Comparison of ENCODE assay signal across 11 cellular contexts in the genomic region with DNA sequence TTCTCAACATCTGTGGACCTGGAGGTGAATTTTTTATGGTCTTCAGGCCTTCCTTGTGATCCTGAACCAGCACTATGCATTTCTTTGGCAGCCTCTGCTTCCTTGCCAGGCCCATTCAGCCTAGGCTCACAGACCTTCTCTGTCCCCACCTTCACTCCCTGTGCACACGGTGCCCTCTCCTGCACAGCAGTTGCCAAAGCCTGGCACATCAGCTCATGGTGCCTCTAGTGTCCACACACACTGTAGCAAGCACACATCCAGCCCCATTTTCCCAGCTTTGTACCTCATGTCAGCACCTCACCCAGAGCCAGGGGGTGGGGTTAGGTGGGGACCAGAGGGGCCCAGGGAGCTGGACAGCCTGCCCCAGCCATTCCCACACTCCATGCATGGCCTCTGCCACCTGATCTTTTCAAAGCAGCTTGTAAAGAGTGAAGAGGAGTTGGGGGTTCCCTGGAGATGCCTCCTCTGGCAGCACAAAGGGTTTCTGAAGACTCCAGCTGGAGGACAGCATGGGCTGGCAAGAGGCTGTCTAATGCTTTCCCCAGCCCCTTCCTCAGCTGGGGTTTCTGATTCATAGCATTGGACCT. TPM values are rescaled to one million over a fixed set of nuclear protein-coding genes. Genes with fewer than 3 reads are reported as not detected.
DNase-seq lines count a peak whose midpoint lies in the region; ATAC-seq, FAIRE-seq and TF ChIP-seq lines count a peak whose summit lies in the region.
"Had no signal": no experiment of that assay in that cellular context is flagged by ENCODE, and none has a peak within 500 bp of the region (broad histone marks: within the 10 kb centered on the region; RNA-seq: fewer than 3 reads in every experiment).

No MANE protein-coding gene starts in this region.

- in situ Hi-C loops in GM12878 (cut with MboI): loop anchor here (25.0 kb wide), 1 partner anchor 466 kb away; the partner anchor contains the start of gene CXCL12

- H3K79me2 ChIP-seq in GM12878 (ENCODE audit: control insufficient read depth, insufficient read depth, low read length): no peaks in the 10 kb centered on the region

- H3K9ac ChIP-seq in BLaER1: no peak overlapping the region
- no peak overlapping the region for H3K9ac ChIP-seq in GM12878 (ENCODE audit: control insufficient read depth, insufficient read depth, low read length)

- peak; percentile 98 for TF ChIP-seq CTCF in HEK293 (tag by site-specific recombination; IDR thresholded peaks at IDR 0.05)
- no peak; a peak in 1 of 6 replicates for TF ChIP-seq CTCF in GM12878 (IDR thresholded peaks at IDR 0.05 in 2 of 3, conservative IDR thresholded peaks at IDR 0.05 in 1 of 3; ENCODE audit: control insufficient read depth in 2 of 3, extremely low read depth in 1 of 3, insufficient read depth in 1 of 3, low read depth in 3 of 3, low read length in 3 of 3)
- TF ChIP-seq CTCF in prostate gland (IDR thresholded peaks at IDR 0.05): peak in 1 of 4 experiments; percentile 34

- H4K20me1 ChIP-seq in BLaER1: no peaks in the 10 kb centered on the region
- no peaks in the 10 kb centered on the region for H4K20me1 ChIP-seq in GM12878 (ENCODE audit: control insufficient read depth, insufficient read depth)

- WGBS in GM12878 (ENCODE audit: insufficient coverage, insufficient replicate concordance, low lambda C conversion rate, missing lambda C conversion rate): 0% methylated on average over 1 of the region's 1 CpG
- 30% methylated on average over 1 of the region's 1 CpG for WGBS in prostate gland

- CTCF ChIA-PET in HEK293 (lab: Yijun Ruan, JAX) (interaction anchor here (0.5 to 1.8 kb wide), 8 partner anchors 11 to 456 kb away, joined by 3 to 5 read pairs (median 3); no protein-coding TSS in a partner anchor), GM12878 (lab: Yijun Ruan, JAX) (interaction anchor here (1.9 kb wide), 1 partner anchor 11 kb away, joined by 5 read pairs; no protein-coding TSS in a partner anchor)

- H3K27me3 ChIP-seq in BLaER1: no peaks in the 10 kb centered on the region
- no peaks in the 10 kb centered on the region; a peak in 1 of 4 replicates for H3K27me3 ChIP-seq in GM12878 (replicated peaks in 1 of 2; ENCODE audit: control insufficient read depth in 2 of 2, insufficient read depth in 2 of 2, low read length in 1 of 2)
- H3K27me3 ChIP-seq in prostate gland (replicated peaks; ENCODE audit: insufficient read depth): no peaks in the 10 kb centered on the region
- H3K27me3 ChIP-seq: neutrophil had no signal

- H3K9me3 ChIP-seq in BLaER1 (peaks cover 6% of the 10 kb centered on the region; the same call in 1 of the 2 replicates), HEK293 (ENCODE audit: control insufficient read depth, insufficient read depth, low read depth, low read length) (no peaks in the 10 kb centered on the region), GM12878 (replicated peaks; ENCODE audit: control insufficient read depth, insufficient read depth, low read length) (no peaks in the 10 kb centered on the region), prostate gland (no peaks in the 10 kb centered on the region)
- H3K9me3 ChIP-seq: HAP-1, neutrophil had no signal

- peak overlapping the region; percentile 71 for H3K4me2 ChIP-seq in BLaER1
- H3K4me2 ChIP-seq in GM12878 (ENCODE audit: control insufficient read depth, insufficient read depth): no peak overlapping the region

- POLR2A ChIA-PET in HEK293 (lab: Yijun Ruan, JAX) (no interaction called here), GM12878 (lab: Charles Lee) (no interaction called here)

- H3K27ac ChIP-seq in BLaER1 (peak overlapping the region; percentile 57), HEK293 (ENCODE audit: extremely low read depth, low read depth, low read length) (no peak overlapping the region), GM12878 (ENCODE audit: control insufficient read depth, insufficient read depth) (no peak overlapping the region), prostate gland (no peak overlapping the region)
- H3K27ac ChIP-seq: epithelial cell of prostate, neutrophil had no signal

- H3K4me1 ChIP-seq in BLaER1 (peaks cover 52% of the 10 kb centered on the region), HEK293 (ENCODE audit: control insufficient read depth, insufficient read depth, low read length) (no peaks in the 10 kb centered on the region), GM12878 (ENCODE audit: control insufficient read depth, insufficient read depth, low read length) (no peaks in the 10 kb centered on the region), prostate gland (replicated peaks) (no peaks in the 10 kb centered on the region)
- H3K4me1 ChIP-seq: HAP-1 had no signal

- ATAC-seq in GM12878 (peak; percentile 27; the same call in 1 of the 3 replicates), HG03196 (IDR thresholded peaks at IDR 0.05; ENCODE audit: unreplicated experiment) (no peak)

- no peak overlapping the region for H3K4me3 ChIP-seq in BLaER1
- no peak overlapping the region for H3K4me3 ChIP-seq in HEK293 (ENCODE audit: low read depth, low read length)
- no peak overlapping the region for H3K4me3 ChIP-seq in GM12878
- H3K4me3 ChIP-seq in prostate gland: no peak overlapping the region
- H3K4me3 ChIP-seq: HAP-1 had no signal

- DNase-seq in GM12878 (ENCODE audit: low read depth, low spot score) (no peak), left kidney (ENCODE audit: low read depth, low spot score) (peak; percentile 60), prostate gland (ENCODE audit: low spot score) (no peak), urothelium cell line (ENCODE audit: low spot score) (no peak)
- no peak for DNase-seq in stimulated activated CD4-positive, alpha-beta T cell treated with anti-CD3 and anti-CD28 coated beads, Interleukin-15, amount 100 ng/mL, for 24 hours

- TF ChIP-seq POLR2A in GM12878 (IDR thresholded peaks at IDR 0.05; ENCODE audit: low read depth, low read length) (no peak), prostate gland (IDR thresholded peaks at IDR 0.05) (no peak)

- no peak overlapping the region for H2AFZ ChIP-seq in GM12878 (ENCODE audit: control insufficient read depth, low read depth, low read length)

- no peak for TF ChIP-seq EP300 in GM12878 (IDR thresholded peaks at IDR 0.05; ENCODE audit: borderline replicate concordance in 1 of 2, control insufficient read depth in 1 of 2, low read depth in 2 of 2, low read length in 2 of 2)

- H3K36me3 ChIP-seq in BLaER1 (no peaks in the 10 kb centered on the region), HEK293 (ENCODE audit: control insufficient read depth in 2 of 2, insufficient read depth in 1 of 2, low read length in 2 of 2) (no peaks in the 10 kb centered on the region), GM12878 (ENCODE audit: control insufficient read depth in 2 of 2, insufficient read depth in 2 of 2, low read length in 1 of 2) (no peaks in the 10 kb centered on the region), prostate gland (no peaks in the 10 kb centered on the region)
- H3K36me3 ChIP-seq: HAP-1, neutrophil had no signal

- TF ChIP-seq RAD21 in GM12878 (IDR thresholded peaks at IDR 0.05; ENCODE audit: insufficient read depth, low read depth, low read length): no peak

- intact Hi-C loops in GM12878 (cut with micrococcal nuclease; ENCODE audit: unreplicated experiment) (loop anchor here (2.0 to 10.0 kb wide), 4 partner anchors 20 to 458 kb away; no protein-coding TSS in a partner anchor), prostate gland (cut with DNase I) (loop anchor here (10.0 kb wide), 1 partner anchor 178 kb away; no protein-coding TSS in a partner anchor)

- RAD21 ChIA-PET in GM12878 (lab: Charles Lee; ENCODE audit: unreplicated experiment): interaction anchor here (0.6 kb wide), 1 partner anchor 336 kb away, joined by 3 read pairs; no protein-coding TSS in a partner anchor

- BruUV-seq in GM12878 (replicated peaks; lab: Mats Ljungman, UMichigan): no TSS peak

- SMC1A ChIA-PET in GM12878 (lab: Charles Lee; ENCODE audit: uncharacterized antibody, unreplicated experiment): no interaction called here

- FAIRE-seq in GM12878 (lab: Jason Lieb, UNC) (no peak), urothelium cell line (lab: Jason Lieb, UNC) (no peak)

TF ChIP-seq in HEK293, 187 proteins besides CTCF, POLR2A, EP300 and RAD21:
- TF ChIP-seq ZNF654 (tag by site-specific recombination; IDR thresholded peaks at IDR 0.05; ENCODE audit: low read depth): peak; percentile 49
- no peak for TF ChIP-seq ZSCAN23 (tag by site-specific recombination; IDR thresholded peaks at IDR 0.05)

TF ChIP-seq in GM12878, 131 proteins besides CTCF, POLR2A, EP300 and RAD21:
- TF ChIP-seq SMARCA5 (IDR thresholded peaks at IDR 0.05): no peak
TF ChIP-seq in GM12878: peak in this region for 0.

RNA-seq across cellular contexts. Expression of gene TMEM72, which starts 57.9 kb away (rescaled TPM):
- total RNA-seq in GM12878 (2013; cell fraction: nucleolus; rRNA removed): not detected in 2 replicates
- not detected in 2 replicates for total RNA-seq in GM12878 (2014; rRNA removed)
- total RNA-seq in GM12878 (2014; rRNA removed; fragmentation: Illumina TruSeq; extraction: Trizol): not detected in 2 replicates
- not detected in 2 replicates for total RNA-seq in GM12878 (2021)
- polyA plus RNA-seq in GM12878 (2011; ENCODE audit: low read depth): not detected
- 0.07 and 0.12 TPM in 2 replicates for polyA plus RNA-seq in GM12878 (2011; rRNA removed)
- 0.21 and 0.32 TPM in 2 replicates for polyA plus RNA-seq in GM12878 (2011; cell fraction: cytosol; rRNA removed)
- 0.28 and 0.42 TPM in 2 replicates for polyA plus RNA-seq in GM12878 (2011; cell fraction: nucleus; rRNA removed)
- polyA plus RNA-seq in GM12878 (2012): 0.08 TPM in 1 of 2 replicates, not detected in the other
- polyA plus RNA-seq in GM12878 (2014; fragmentation: Illumina TruSeq; extraction: Trizol): not detected in 2 replicates
- not detected for polyA plus RNA-seq in GM12878 (2014; fragmentation: Nextera tagmentation; extraction: Ambion mirVana)
- polyA plus RNA-seq in GM12878 (2014; rRNA removed): not detected in 2 replicates
- not detected for polyA plus RNA-seq in GM12878 (2016; fragmentation: Nextera tagmentation; extraction: Ambion mirVana)
- polyA minus RNA-seq in GM12878 (2011; rRNA and poly(A)+ RNA removed): 0.29 and 0.41 TPM in 2 replicates
- polyA minus RNA-seq in GM12878 (2011; cell fraction: cytosol; rRNA and poly(A)+ RNA removed): not detected in 2 replicates
- polyA minus RNA-seq in GM12878 (2011; cell fraction: nucleus; rRNA and poly(A)+ RNA removed): 0.12 TPM in 1 of 2 replicates, not detected in the other
- 1 to 10 TPM in 1 of 2 donors, not detected in 1; 1.6 TPM for total RNA-seq in prostate gland
